Comparison of ENCODE assay signal across 6 cellular contexts in the genomic region with DNA sequence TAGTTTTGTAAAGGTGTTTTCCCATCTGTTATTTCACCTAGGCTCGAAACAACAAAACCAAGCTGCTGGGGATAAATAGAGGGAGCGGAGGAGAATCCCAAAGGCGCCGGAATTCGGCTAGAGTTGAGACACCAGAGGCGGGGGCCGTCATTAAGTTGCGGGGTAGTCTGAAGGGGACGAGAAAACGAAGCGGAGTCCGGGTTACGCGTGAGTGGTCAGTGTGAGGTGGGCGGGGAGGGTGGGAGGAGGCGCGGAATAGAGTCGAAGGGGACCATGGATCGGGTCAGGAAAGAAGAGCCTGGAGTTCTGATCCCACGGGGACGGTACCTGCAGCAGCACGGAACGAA. TPM values are rescaled to one million over a fixed set of nuclear protein-coding genes. Genes with fewer than 3 reads are reported as not detected.
DNase-seq lines count a peak whose midpoint lies in the region; ATAC-seq and TF ChIP-seq lines count a peak whose summit lies in the region.

No MANE protein-coding gene starts in this region.

- TF ChIP-seq POLR2A in prostate gland (IDR thresholded peaks at IDR 0.05), result no peak

- no peaks in the 10 kb centered on the region for H3K27me3 ChIP-seq in prostate gland (replicated peaks; ENCODE audit: insufficient read depth)

- peaks cover 3 to 20% of the 10 kb centered on the region in 2 donors for H3K36me3 ChIP-seq in prostate gland

- H3K9me3 ChIP-seq in prostate gland, result no peaks in the 10 kb centered on the region

- peak; percentile 5 for ATAC-seq in HG02938 (IDR thresholded peaks at IDR 0.05; ENCODE audit: unreplicated experiment)

- CTCF ChIA-PET in AG04449 (lab: Yijun Ruan, JAX), result no interaction called here

- POLR2A ChIA-PET in AG04449 (lab: Yijun Ruan, JAX), result interaction anchor here (1.3 kb wide), 1 partner anchor 13 kb away, joined by 5 read pairs; no protein-coding TSS in a partner anchor

- DNase-seq in AG04449 (ENCODE audit: low read depth, low spot score), result no peak
- no peak for DNase-seq in coronary artery (ENCODE audit: low spot score)
- no peak for DNase-seq in prostate gland (ENCODE audit: low spot score)
- DNase-seq in HK-2 (ENCODE audit: unreplicated experiment), result no peak
- no peak for DNase-seq in NCI-H510A (lab: John Stamatoyannopoulos, UW)

- H3K27ac ChIP-seq in coronary artery (peak overlapping the region; percentile 68 to 90), prostate gland (peak overlapping the region; percentile 81 to 91)

- no peak for TF ChIP-seq CTCF in AG04449 (IDR thresholded peaks at IDR 0.05; ENCODE audit: insufficient read depth, low read length, missing control alignments)
- no peak for TF ChIP-seq CTCF in coronary artery (IDR thresholded peaks at IDR 0.05)
- TF ChIP-seq CTCF in prostate gland (IDR thresholded peaks at IDR 0.05), result no peak

- no peaks in the 10 kb centered on the region for H3K4me1 ChIP-seq in prostate gland (replicated peaks)

- WGBS in prostate gland, result under 1% methylated on average over 23 of the region's 23 CpGs

- intact Hi-C loops in prostate gland (cut with DNase I), result no loop called here

- H3K4me3 ChIP-seq in AG04449 (ENCODE audit: low read depth, low read length) (peak overlapping the region; percentile 98), coronary artery (peak overlapping the region; percentile 82), prostate gland (peak overlapping the region; percentile 77 to 95)

RNA-seq across cellular contexts. Expression of a gene that starts 0.4 kb away (rescaled TPM):
- 100 to 1,000 TPM; 141 to 154 TPM for total RNA-seq in prostate gland

RNA-seq across cellular contexts. Expression of a gene that starts 0.6 kb away (rescaled TPM):
- total RNA-seq in prostate gland, result 10 to 100 TPM; 23.9 to 44.0 TPM

RNA-seq across cellular contexts. Expression of a gene that starts 14.6 kb away (rescaled TPM):
- 10 to 100 TPM; 15.2 to 19.9 TPM for total RNA-seq in prostate gland

RNA-seq across cellular contexts. Expression of a gene that starts 35.5 kb away (rescaled TPM):
- 10 to 100 TPM; 12.6 to 17.5 TPM for total RNA-seq in prostate gland

RNA-seq across cellular contexts. Expression of a gene that starts 56.8 kb away (rescaled TPM):
- total RNA-seq in prostate gland, result 10 to 100 TPM; 18.9 to 21.7 TPM
